ENCODE assay signal across 38 cellular contexts in the genomic region with DNA sequence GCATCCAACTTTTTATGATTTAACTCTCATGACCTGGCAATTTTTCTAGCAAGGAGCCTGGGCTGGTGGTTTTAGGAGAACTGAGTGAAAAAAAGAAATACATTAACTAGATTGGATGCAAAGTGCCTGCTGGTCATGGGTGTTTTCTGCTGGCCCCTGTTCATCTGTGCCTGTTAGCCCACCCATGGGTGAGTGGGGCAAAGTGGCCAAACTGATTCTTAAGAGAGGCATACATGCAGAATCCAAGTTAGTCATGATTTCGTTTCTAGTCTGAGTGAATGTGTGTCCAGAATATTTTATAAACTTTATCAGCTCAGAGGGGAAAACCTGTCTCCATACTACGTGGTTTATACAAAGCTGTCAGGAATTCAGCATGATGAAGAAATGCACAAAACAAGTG. TPM values are rescaled to one million over a fixed set of nuclear protein-coding genes. Genes with fewer than 3 reads are reported as not detected.
"Had no signal": no experiment of that assay in that cellular context is flagged by ENCODE, and none has a peak within 500 bp of the region (broad histone marks: within the 10 kb centered on the region; RNA-seq: fewer than 3 reads in every experiment).

No MANE protein-coding gene starts in this region.

- H3K36me3 ChIP-seq: MG63 had no signal

- DNase-seq: Karpas-422, Kasumi-1, MG63, MM.1S, MV-4-11, NCI-H1048, NCI-H1092, NCI-H1092 treated with DMSO at 0.1 percent for 48 hours, NCI-H1105, NCI-H1105 treated with DMSO at 0.1 percent for 48 hours, NCI-H1417, NCI-H1417 treated with DMSO at 0.1 percent for 48 hours, NCI-H1436, NCI-H1436 treated with DMSO at 0.1 percent for 48 hours, NCI-H146, NCI-H1694, NCI-H1694 treated with DMSO at 0.1 percent for 48 hours, NCI-H187, NCI-H187 treated with DMSO at 0.1 percent for 48 hours, NCI-H1930, NCI-H2029, NCI-H2029 treated with DMSO at 0.1 percent for 48 hours, NCI-H2081, NCI-H2081 treated with DMSO at 0.1 percent for 48 hours, NCI-H2107, NCI-H2171, NCI-H2171 treated with DMSO at 0.1 percent for 48 hours, NCI-H2227 treated with DMSO at 0.1 percent for 48 hours, NCI-H226, NCI-H345, NCI-H446, NCI-H446 treated with DMSO at 0.1 percent for 48 hours, NCI-H510A, NCI-H510A treated with DMSO at 0.1 percent for 48 hours had no signal

- H3K4me3 ChIP-seq: MG63 had no signal

- H3K9me3 ChIP-seq: MG63 had no signal

RNA-seq across cellular contexts. Expression of gene ITGAD, which starts 4.6 kb away (rescaled TPM):
- total RNA-seq: LHCN-M2, MCF 10A, NCI-H460 had no signal

RNA-seq across cellular contexts. Expression of gene ITGAX, which starts 33.6 kb away (rescaled TPM):
- total RNA-seq: LHCN-M2, NCI-H460 had no signal

RNA-seq across cellular contexts. Expression of gene COX6A2, which starts 39.6 kb away (rescaled TPM):
- total RNA-seq: LHCN-M2, M059J, MCF 10A, NCI-H460 had no signal
